In the genomic region with DNA sequence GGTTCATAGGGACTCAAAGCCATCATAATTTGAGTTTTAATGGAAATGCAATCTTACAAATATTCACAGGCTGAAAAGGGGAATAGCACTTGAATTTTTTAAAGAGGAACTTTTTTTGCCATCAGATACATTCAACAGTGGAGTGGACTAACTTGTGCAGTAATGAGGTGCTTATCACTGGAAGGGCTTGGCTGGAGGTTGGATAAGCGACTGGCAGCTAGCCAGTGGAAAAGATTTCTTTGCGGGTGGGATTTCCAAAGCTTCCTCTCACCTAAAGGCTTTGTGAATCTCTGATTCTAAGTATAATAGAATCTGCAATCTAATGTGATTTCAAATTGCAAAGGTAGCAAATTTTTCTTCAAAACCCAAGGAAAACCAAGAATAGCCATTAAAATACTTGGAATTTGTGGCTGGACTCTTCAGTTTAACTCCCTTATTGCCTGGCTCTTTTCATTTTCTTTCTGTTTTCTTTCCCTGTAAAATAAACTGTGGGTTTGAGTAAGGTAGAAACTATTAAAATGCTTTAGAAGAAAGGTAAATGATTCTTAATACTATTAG, we compare ENCODE assay signal across 14 cellular contexts.
"Had no signal": no experiment of that assay in that cellular context is flagged by ENCODE, and none has a peak within 500 bp of the region (broad histone marks: within the 10 kb centered on the region; RNA-seq: fewer than 3 reads in every experiment).

No MANE protein-coding gene starts in this region.

- H3K27ac ChIP-seq: neural progenitor cell, tibial artery, vagina had no signal

- DNase-seq: activated CD8-positive, alpha-beta memory T cell treated with anti-CD3 and anti-CD28 coated beads, Interleukin-2, amount 50 U/mL, for 48 hours; activated CD8-positive, alpha-beta T cell treated with anti-CD3 and anti-CD28 coated beads for 36 hours; activated naive CD8-positive, alpha-beta T cell treated with anti-CD3 and anti-CD28 coated beads, Interleukin-2, amount 10 ng/mL, durations not matched to agents 7 days and 5 days; dermis blood vessel endothelial cell; endodermal cell; erythroblast; hypothalamus; posterior cingulate gyrus; T-helper 17 cell; tibial artery had no signal

- H3K4me1 ChIP-seq: vagina had no signal

- H3K9ac ChIP-seq: neural progenitor cell had no signal

- H3K9me3 Mint-ChIP-seq: activated CD8-positive, alpha-beta T cell treated with anti-CD3 and anti-CD28 coated beads for 36 hours; central memory CD8-positive, alpha-beta T cell; endodermal cell; neural progenitor cell had no signal

- H3K36me3 ChIP-seq: neural progenitor cell, tibial artery, vagina had no signal

- H3K4me3 Mint-ChIP-seq: activated CD8-positive, alpha-beta T cell treated with anti-CD3 and anti-CD28 coated beads for 36 hours; activated naive CD8-positive, alpha-beta T cell treated with anti-CD3 and anti-CD28 coated beads, Interleukin-2, amount 10 ng/mL, durations not matched to agents 7 days and 5 days; central memory CD8-positive, alpha-beta T cell; endodermal cell; neural progenitor cell; T-helper 17 cell had no signal

- H3K4me3 ChIP-seq: neural progenitor cell, skin epidermis, tibial artery, vagina had no signal

- H3K27me3 Mint-ChIP-seq: activated CD8-positive, alpha-beta T cell treated with anti-CD3 and anti-CD28 coated beads for 36 hours; activated naive CD8-positive, alpha-beta T cell treated with anti-CD3 and anti-CD28 coated beads, Interleukin-2, amount 10 ng/mL, durations not matched to agents 7 days and 5 days; central memory CD8-positive, alpha-beta T cell had no signal

- ATAC-seq: activated CD8-positive, alpha-beta T cell treated with anti-CD3 and anti-CD28 coated beads for 36 hours; T-helper 17 cell had no signal

- H3K36me3 Mint-ChIP-seq: activated naive CD8-positive, alpha-beta T cell treated with anti-CD3 and anti-CD28 coated beads, Interleukin-2, amount 10 ng/mL, durations not matched to agents 7 days and 5 days; neural progenitor cell had no signal

- H3K9me3 ChIP-seq: tibial artery, vagina had no signal

- H3K4me1 Mint-ChIP-seq: activated naive CD8-positive, alpha-beta T cell treated with anti-CD3 and anti-CD28 coated beads, Interleukin-2, amount 10 ng/mL, durations not matched to agents 7 days and 5 days; central memory CD8-positive, alpha-beta T cell; T-helper 17 cell had no signal

- H3K27me3 ChIP-seq: neural progenitor cell, tibial artery, vagina had no signal

- H3K27ac Mint-ChIP-seq: activated CD8-positive, alpha-beta T cell treated with anti-CD3 and anti-CD28 coated beads for 36 hours; activated naive CD8-positive, alpha-beta T cell treated with anti-CD3 and anti-CD28 coated beads, Interleukin-2, amount 10 ng/mL, durations not matched to agents 7 days and 5 days; endodermal cell; neural progenitor cell; T-helper 17 cell had no signal
